In genomic region chr11:47991266-47991830, GRCh38 we compare ENCODE assay signal across 8 cellular contexts. TPM values are rescaled to one million over a fixed set of nuclear protein-coding genes. Genes with fewer than 3 reads are reported as not detected.
DNase-seq lines count a peak whose midpoint lies in the region; ATAC-seq and TF ChIP-seq lines count a peak whose summit lies in the region.

No MANE protein-coding gene starts in this region.

- dilution Hi-C loops in IMR-90 (cut with HindIII; ENCODE audit: low sequenced_read_pairs, unreplicated experiment): no loop called here

- peaks cover 29% of the 10 kb centered on the region; the same call in 1 of the 2 replicates for H4K20me1 ChIP-seq in IMR-90 (ENCODE audit: insufficient read depth, low read length)

- peak overlapping the region in 1 of 2 experiments; percentile 18; a peak in 1 of 4 replicates for H4K8ac ChIP-seq in IMR-90 (ENCODE audit: low read depth in 2 of 2, low read length in 2 of 2)

- no peak overlapping the region for H2BK5ac ChIP-seq in IMR-90 (ENCODE audit: low read depth, low read length, poor library complexity, severe bottlenecking)

- H2BK120ac ChIP-seq in IMR-90 (ENCODE audit: low read depth, low read length): no peak overlapping the region

- H3K4me2 ChIP-seq in IMR-90 (ENCODE audit: low read depth, low read length): no peak overlapping the region

- in situ Hi-C loops in IMR-90 (cut with MboI; ENCODE audit: low sequenced_read_pairs): no loop called here

- peak overlapping the region; percentile 34; the same call in 1 of the 2 replicates for H3K14ac ChIP-seq in IMR-90 (replicated peaks; ENCODE audit: low read depth, low read length)

- CTCF ChIA-PET in CD4-positive, alpha-beta memory T cell (lab: Charles Lee; ENCODE audit: partially characterized antibody): interaction anchor here (1.2 to 2.4 kb wide), 3 partner anchors 9 to 117 kb away, joined by 4 to 13 read pairs (median 4); no protein-coding TSS in a partner anchor
- CTCF ChIA-PET in IMR-90 (lab: Yijun Ruan, JAX) (no interaction called here), T-cell (lab: Charles Lee) (no interaction called here)

- TF ChIP-seq POLR2A in IMR-90 (IDR thresholded peaks at IDR 0.05; ENCODE audit: low read depth, low read length): no peak

- H3K9ac ChIP-seq in IMR-90 (ENCODE audit: low read depth, low read length): no peak overlapping the region

- H3K4me1 ChIP-seq in CD4-positive, alpha-beta memory T cell (ENCODE audit: insufficient read depth, low read length): peaks cover 53% of the 10 kb centered on the region
- H3K4me1 ChIP-seq in IMR-90 (ENCODE audit: control insufficient read depth, insufficient read depth, low read length): peaks cover 4% of the 10 kb centered on the region; the same call in 1 of the 2 replicates
- H3K4me1 ChIP-seq in right atrium auricular region: peaks cover 0 to 24% of the 10 kb centered on the region in 2 donors

- intact Hi-C loops in CD4-positive, alpha-beta memory T cell (cut with micrococcal nuclease): no loop called here
- intact Hi-C loops in IMR-90 (cut with micrococcal nuclease): no loop called here

- no peaks in the 10 kb centered on the region for H3K36me3 ChIP-seq in CD4-positive, alpha-beta memory T cell (ENCODE audit: insufficient read depth, low read length)
- H3K36me3 ChIP-seq in IMR-90 (ENCODE audit: control insufficient read depth, insufficient read depth, low read length) (no peaks in the 10 kb centered on the region), right atrium auricular region (no peaks in the 10 kb centered on the region)

- H2AFZ ChIP-seq in IMR-90 (replicated peaks; ENCODE audit: low read length, poor library complexity): peak overlapping the region; percentile 28

- TF ChIP-seq CTCF in IMR-90 (conservative IDR thresholded peaks at IDR 0.05; ENCODE audit: low read depth, low read length): no peak
- TF ChIP-seq CTCF in right atrium auricular region (IDR thresholded peaks at IDR 0.05): no peak

- H3K9me3 Mint-ChIP-seq in CD4-positive, alpha-beta memory T cell: no peaks in the 10 kb centered on the region
- H3K9me3 Mint-ChIP-seq in T-cell: no peaks in the 10 kb centered on the region
- no peaks in the 10 kb centered on the region for H3K9me3 Mint-ChIP-seq in stimulated activated memory B cell treated with anti-CD40 and anti-IgM and Interleukin-4, amounts not matched to agents 10 μg/mL and 1 μg/mL and 100 μg/mL, for 72 hours

- peak overlapping the region; percentile 49 to 92 (median 84) for H3K27ac Mint-ChIP-seq in CD4-positive, alpha-beta memory T cell
- H3K27ac Mint-ChIP-seq in T-cell: peak overlapping the region; percentile 75 to 90
- H3K27ac Mint-ChIP-seq in stimulated activated memory B cell treated with anti-CD40 and anti-IgM and Interleukin-4, amounts not matched to agents 10 μg/mL and 1 μg/mL and 100 μg/mL, for 72 hours: peak overlapping the region; percentile 87

- no peak overlapping the region for H4K91ac ChIP-seq in IMR-90 (ENCODE audit: insufficient read depth, low read depth, low read length)

- WGBS in IMR-90 (ENCODE audit: extremely low coverage in 2 of 2, insufficient read length in 1 of 2), 2 experiments: 70% methylated on average over 3 of the region's 9 CpGs; no CpG with 5 or more reads in 1 of the 2 experiments

- peaks cover 34 to 65% (median 43%) of the 10 kb centered on the region in 4 donors for H3K4me1 Mint-ChIP-seq in CD4-positive, alpha-beta memory T cell
- peaks cover 51 to 66% (median 63%) of the 10 kb centered on the region in 3 donors for H3K4me1 Mint-ChIP-seq in T-cell
- H3K4me1 Mint-ChIP-seq in stimulated activated memory B cell treated with anti-CD40 and anti-IgM and Interleukin-4, amounts not matched to agents 10 μg/mL and 1 μg/mL and 100 μg/mL, for 72 hours: peaks cover 66% of the 10 kb centered on the region

- no peak overlapping the region for H4K5ac ChIP-seq in IMR-90 (ENCODE audit: low read depth, low read length)

- no peak for TF ChIP-seq RAD21 in IMR-90 (IDR thresholded peaks at IDR 0.05; ENCODE audit: low read length)

- no peaks in the 10 kb centered on the region for H3K27me3 Mint-ChIP-seq in CD4-positive, alpha-beta memory T cell
- H3K27me3 Mint-ChIP-seq in T-cell: no peaks in the 10 kb centered on the region
- no peaks in the 10 kb centered on the region for H3K27me3 Mint-ChIP-seq in stimulated activated memory B cell treated with anti-CD40 and anti-IgM and Interleukin-4, amounts not matched to agents 10 μg/mL and 1 μg/mL and 100 μg/mL, for 72 hours

- H2BK20ac ChIP-seq in IMR-90 (ENCODE audit: low read depth, low read length): 0 out of 2 replicates have a peak overlapping the region, but pooled peaks have one; percentile 13

- no peak overlapping the region for H3K18ac ChIP-seq in IMR-90 (ENCODE audit: low read depth, low read length)

- H3K36me3 Mint-ChIP-seq in CD4-positive, alpha-beta memory T cell: peaks cover 0 to 2% of the 10 kb centered on the region in 2 donors
- peaks cover 3% of the 10 kb centered on the region for H3K36me3 Mint-ChIP-seq in T-cell
- H3K36me3 Mint-ChIP-seq in stimulated activated memory B cell treated with anti-CD40 and anti-IgM and Interleukin-4, amounts not matched to agents 10 μg/mL and 1 μg/mL and 100 μg/mL, for 72 hours: no peaks in the 10 kb centered on the region

- H3K9me1 ChIP-seq in IMR-90 (ENCODE audit: insufficient read depth, low read length): peaks cover 14% of the 10 kb centered on the region

- POLR2A ChIA-PET in CD4-positive, alpha-beta memory T cell (lab: Charles Lee; ENCODE audit: partially characterized antibody): interaction anchor here (0.6 to 2.4 kb wide), 2 partner anchors 8 to 53 kb away, joined by 4 to 10 read pairs; no protein-coding TSS in a partner anchor
- POLR2A ChIA-PET in IMR-90 (lab: Charles Lee; ENCODE audit: unreplicated experiment): no interaction called here
- POLR2A ChIA-PET in T-cell (lab: Charles Lee): no interaction called here

- ATAC-seq in IMR-90 (ENCODE audit: low read depth) (no peak), T-cell (replicated peaks in 1 of 4) (peak; percentile 54 to 76 (median 69)), GM19397 (IDR thresholded peaks at IDR 0.05; ENCODE audit: unreplicated experiment) (no peak)
- no peak for ATAC-seq in stimulated activated memory B cell treated with anti-CD40 and anti-IgM and Interleukin-4, amounts not matched to agents 10 μg/mL and 1 μg/mL and 100 μg/mL, for 72 hours

- peak overlapping the region; percentile 46 for H3K27ac ChIP-seq in CD4-positive, alpha-beta memory T cell (ENCODE audit: low read depth, low read length)
- H3K27ac ChIP-seq in IMR-90 (ENCODE audit: insufficient read depth, low read length) (no peak overlapping the region), right atrium auricular region (peak overlapping the region; percentile 8 to 60)

- H3K27me3 ChIP-seq in CD4-positive, alpha-beta memory T cell (ENCODE audit: insufficient read depth, low read length): no peaks in the 10 kb centered on the region
- H3K27me3 ChIP-seq in IMR-90 (ENCODE audit: control insufficient read depth, insufficient read depth, low read length) (no peaks in the 10 kb centered on the region), right atrium auricular region (no peaks in the 10 kb centered on the region)

- peak in 2 of 5 donors; percentile 23 to 39 for DNase-seq in CD4-positive, alpha-beta memory T cell
- DNase-seq in IMR-90 (no peak), T-cell (peak in 1 of 34 experiments; percentile 14), right atrium auricular region (ENCODE audit: low spot score) (no peak), NCI-H1694 treated with DMSO at 0.1 percent for 48 hours (lab: John Stamatoyannopoulos, UW) (no peak), GOT3 (lab: John Stamatoyannopoulos, UW) (no peak)

- no peak overlapping the region for H3K56ac ChIP-seq in IMR-90 (ENCODE audit: extremely low read depth, insufficient read depth, low read length)

- H3K9me3 ChIP-seq in CD4-positive, alpha-beta memory T cell (ENCODE audit: control insufficient read depth in 1 of 2, low read length in 2 of 2): no peaks in the 10 kb centered on the region
- no peaks in the 10 kb centered on the region for H3K9me3 ChIP-seq in IMR-90 (ENCODE audit: control insufficient read depth, insufficient read depth, low read length)
- no peaks in the 10 kb centered on the region for H3K9me3 ChIP-seq in right atrium auricular region

- BruUV-seq in IMR-90 (replicated peaks; lab: Mats Ljungman, UMichigan): no TSS peak

- no peak overlapping the region for H2BK15ac ChIP-seq in IMR-90 (ENCODE audit: low read depth, low read length)

- peak overlapping the region; percentile 61 to 87 (median 76) for H3K4me3 Mint-ChIP-seq in CD4-positive, alpha-beta memory T cell
- H3K4me3 Mint-ChIP-seq in T-cell: peak overlapping the region; percentile 42 to 70 (median 66)
- peak overlapping the region; percentile 60 for H3K4me3 Mint-ChIP-seq in stimulated activated memory B cell treated with anti-CD40 and anti-IgM and Interleukin-4, amounts not matched to agents 10 μg/mL and 1 μg/mL and 100 μg/mL, for 72 hours

- no peak overlapping the region for H2AK9ac ChIP-seq in IMR-90 (replicated peaks; ENCODE audit: low read depth, low read length, poor library complexity)

- peak overlapping the region; percentile 81; the same call in 1 of the 2 replicates for H2AK5ac ChIP-seq in IMR-90 (ENCODE audit: low read depth, low read length)

- peak overlapping the region; percentile 20; the same call in 1 of the 2 replicates for H3K23ac ChIP-seq in IMR-90 (ENCODE audit: low read depth, low read length)

- H3K4me3 ChIP-seq in CD4-positive, alpha-beta memory T cell (ENCODE audit: low read length in 2 of 2): peak overlapping the region in 1 of 2 donors; percentile 10
- no peak overlapping the region for H3K4me3 ChIP-seq in IMR-90 (ENCODE audit: insufficient read depth, low read depth, low read length)
- H3K4me3 ChIP-seq in right atrium auricular region: peak overlapping the region in 1 of 2 donors; percentile 4

- H3K4ac ChIP-seq in IMR-90 (ENCODE audit: low read depth, low read length): 0 out of 2 replicates have a peak overlapping the region, but pooled peaks have one; percentile 2

- H3K79me1 ChIP-seq in IMR-90 (ENCODE audit: low read depth in 1 of 2, low read length in 2 of 2): peaks cover 26 to 66% of the 10 kb centered on the region in 2 experiments

TF ChIP-seq in IMR-90, 13 proteins besides CTCF, POLR2A, EP300 and RAD21:
- TF ChIP-seq NFE2L2 (IDR thresholded peaks at IDR 0.05; ENCODE audit: low read depth, low read length) (0 out of 2 replicates have a peak, but pooled peaks have one; percentile 15), MAZ (IDR thresholded peaks at IDR 0.05; ENCODE audit: borderline replicate concordance, low read depth, low read length) (no peak)

RNA-seq across cellular contexts. Expression of gene PTPRJ, which starts 11.0 kb away (rescaled TPM):
- 10 to 100 TPM; 57.8 to 57.9 TPM for total RNA-seq in CD4-positive, alpha-beta memory T cell
- 10 to 100 TPM in 1 of 2 donors, 1 to 10 TPM in 1; 3.3 to 16.6 TPM for polyA plus RNA-seq in CD4-positive, alpha-beta memory T cell
- total RNA-seq in IMR-90 (2012; rRNA removed) (13.6 and 14.9 TPM in 2 replicates), T-cell (10 to 100 TPM; 44.8 to 71.0 (median 57.9) TPM), right atrium auricular region (1 to 10 TPM; 3.4 to 8.0 TPM)
- 5.3 and 5.6 TPM in 2 replicates for polyA plus RNA-seq in IMR-90 (2012; rRNA removed)
- polyA plus RNA-seq in IMR-90 (2012; cell fraction: cytosol; rRNA removed): 2.2 and 2.4 TPM in 2 replicates
- 3.4 and 6.7 TPM in 2 replicates for polyA plus RNA-seq in IMR-90 (2012; cell fraction: nucleus; rRNA removed; ENCODE audit: low replicate concordance)

Comparison
In these comparisons a context has a peak if more than half of its experiments do, and no peak if none do; other contexts are left out.
1. ATAC-seq: peak in T-cell (4 of 4); none in IMR-90 (single experiment), stimulated activated memory B cell treated with anti-CD40 and anti-IgM and Interleukin-4, amounts not matched to agents 10 μg/mL and 1 μg/mL and 100 μg/mL, for 72 hours (single experiment) and GM19397 (single experiment).
2. Peak in every context shown above with its lines, with median percentiles within 50 percentile points of each other: H3K27ac Mint-ChIP-seq and H3K4me3 Mint-ChIP-seq.